ENCODE assay signal across 11 cellular contexts in genomic region chr9:108056805-108057386, GRCh38.
DNase-seq lines count a peak whose midpoint lies in the region; ATAC-seq and TF ChIP-seq lines count a peak whose summit lies in the region.
"Had no signal": no experiment of that assay in that cellular context is flagged by ENCODE, and none has a peak within 500 bp of the region (broad histone marks: within the 10 kb centered on the region; RNA-seq: fewer than 3 reads in every experiment).

No MANE protein-coding gene starts in this region.

- H3K27ac ChIP-seq in AG04450 (ENCODE audit: low read depth, low read length) (no peak overlapping the region), colonic mucosa (peak overlapping the region; percentile 53)
- H3K27ac ChIP-seq: HL-60 had no signal

- CTCF ChIA-PET in AG04450 (lab: Charles Lee) = interaction anchor here (0.7 kb wide), 1 partner anchor 16 kb away, joined by 5 read pairs; no protein-coding TSS in a partner anchor

- H3K4me3 ChIP-seq in AG04450 (ENCODE audit: low read depth, low read length) (peak overlapping the region; percentile 21; the same call in 1 of the 2 replicates), colonic mucosa (no peak overlapping the region), mucosa of descending colon (no peak overlapping the region)

- no peak for TF ChIP-seq CTCF in AG04450 (IDR thresholded peaks at IDR 0.05; ENCODE audit: low read depth, low read length)
- no peak for TF ChIP-seq CTCF in colonic mucosa (IDR thresholded peaks at IDR 0.05)
- no peak for TF ChIP-seq CTCF in mucosa of descending colon (IDR thresholded peaks at IDR 0.05)
- TF ChIP-seq CTCF in GM13976 (IDR thresholded peaks at IDR 0.05; ENCODE audit: borderline replicate concordance, control extremely low read depth, extremely low read depth, insufficient read depth, missing control alignments) = no peak

- H3K9me3 ChIP-seq in AG04450 (ENCODE audit: control insufficient read depth, insufficient read depth, low read length) = no peaks in the 10 kb centered on the region
- no peaks in the 10 kb centered on the region for H3K9me3 ChIP-seq in colonic mucosa
- H3K9me3 ChIP-seq in mucosa of descending colon = no peaks in the 10 kb centered on the region

- H3K4me1 ChIP-seq in colonic mucosa = peaks cover 10% of the 10 kb centered on the region
- peaks cover 30% of the 10 kb centered on the region for H3K4me1 ChIP-seq in mucosa of descending colon (ENCODE audit: low read depth)

- POLR2A ChIA-PET in AG04450 (lab: Yijun Ruan, JAX) = no interaction called here

- H3K36me3 ChIP-seq in colonic mucosa = no peaks in the 10 kb centered on the region
- no peaks in the 10 kb centered on the region for H3K36me3 ChIP-seq in mucosa of descending colon (ENCODE audit: low read depth)

- intact Hi-C loops in colonic mucosa (cut with DNase I) = no loop called here
- intact Hi-C loops in mucosa of descending colon (cut with DNase I, micrococcal nuclease) = no loop called here

- no peaks in the 10 kb centered on the region for H3K27me3 ChIP-seq in AG04450 (ENCODE audit: control insufficient read depth, insufficient read depth, low read length)
- H3K27me3 ChIP-seq in colonic mucosa = no peaks in the 10 kb centered on the region

- peak overlapping the region in 1 of 2 donors; percentile 29 for H3K9ac ChIP-seq in colonic mucosa (ENCODE audit: low read depth in 2 of 2, low read length in 2 of 2)

- peak; percentile 37 for ATAC-seq in mucosa of descending colon

- in situ Hi-C loops in GM13976 (cut with MboI; ENCODE audit: low sequenced_read_pairs, unreplicated experiment) = no loop called here

- DNase-seq in AG04450 (ENCODE audit: low read depth, low spot score) (no peak), M059J (ENCODE audit: low read depth) (peak; percentile 81), colonic mucosa (no peak), mucosa of descending colon (no peak), GM13976 (ENCODE audit: low spot score) (no peak), NAMALWA (ENCODE audit: low spot score) (no peak), KG1 (lab: John Stamatoyannopoulos, UW) (no peak), NCI-H526 (lab: John Stamatoyannopoulos, UW) (no peak)
- DNase-seq: activated CD4-positive, CD25-positive, alpha-beta regulatory T cell; NCI-H1694 treated with DMSO at 0.1 percent for 48 hours had no signal
